ENCODE assay signal across 21 cellular contexts in genomic region chr2:9760069-9760910, GRCh38.
DNase-seq lines count a peak whose midpoint lies in the region; ATAC-seq and TF ChIP-seq lines count a peak whose summit lies in the region.
"Had no signal": no experiment of that assay in that cellular context is flagged by ENCODE, and none has a peak within 500 bp of the region (broad histone marks: within the 10 kb centered on the region; RNA-seq: fewer than 3 reads in every experiment).

No MANE protein-coding gene starts in this region.

- H3K27ac ChIP-seq in CD4-positive, alpha-beta T cell (ENCODE audit: low read depth, low read length) = no peak overlapping the region
- H3K27ac ChIP-seq: SK-N-MC had no signal

- H3K9me3 Mint-ChIP-seq in activated CD4-positive, alpha-beta T cell treated with anti-CD3 and anti-CD28 coated beads, Interleukin-2, amount 10 ng/mL, durations not matched to agents 7 days and 5 days = no peaks in the 10 kb centered on the region
- H3K9me3 Mint-ChIP-seq in CD4-positive, alpha-beta T cell = no peaks in the 10 kb centered on the region
- H3K9me3 Mint-ChIP-seq in T-cell = no peaks in the 10 kb centered on the region
- H3K9me3 Mint-ChIP-seq: activated T-helper 2 cell treated with anti-CD3 and anti-CD28 coated beads, Interferon-gamma antibody, Interleukin-2, Interleukin-4, amounts not matched to agents 10 μg/mL and 5 μg/mL and 100 μg/mL, durations not matched to agents 14 hours and 24 hours and 36 hours had no signal

- H3K27me3 Mint-ChIP-seq in activated CD4-positive, alpha-beta T cell treated with anti-CD3 and anti-CD28 coated beads, Interleukin-2, amount 10 ng/mL, durations not matched to agents 7 days and 5 days = peaks cover 23% of the 10 kb centered on the region
- peaks cover 4% of the 10 kb centered on the region for H3K27me3 Mint-ChIP-seq in CD4-positive, alpha-beta T cell
- H3K27me3 Mint-ChIP-seq in T-cell = peaks cover 7 to 11% of the 10 kb centered on the region in 2 donors

- DNase-seq in activated CD4-positive, alpha-beta T cell treated with anti-CD3 and anti-CD28 coated beads, Interleukin-2, amount 10 ng/mL, durations not matched to agents 7 days and 5 days = no peak
- DNase-seq in activated CD4-positive, alpha-beta T cell treated with anti-CD3 and anti-CD28 coated beads, Interleukin-2, amount 50 U/mL, for 48 hours = no peak
- DNase-seq in CD4-positive, alpha-beta T cell = no peak
- DNase-seq in T-cell (no peak), erythroblast (lab: John Stamatoyannopoulos, UW) (peak; percentile 49 to 65), occipital lobe (lab: John Stamatoyannopoulos, UW) (no peak)
- DNase-seq: ACHN; activated CD4-positive, alpha-beta T cell treated with anti-CD3 and anti-CD28 coated beads, Interleukin-2, amount 50 U/mL, for 4 hours; amygdala; cerebellar nuclear complex; endodermal cell; left colon; MG63; NCI-H2029; NCI-H526; stimulated activated CD4-positive, alpha-beta T cell treated with anti-CD3 and anti-CD28 coated beads, Interleukin-1b, Interleukin-23, amount 100 ng/mL, for 48 hours; uterus had no signal

- intact Hi-C loops in CD4-positive, alpha-beta T cell (cut with DNase I, micrococcal nuclease) = no loop called here

- peaks cover 54% of the 10 kb centered on the region for H3K4me1 Mint-ChIP-seq in activated CD4-positive, alpha-beta T cell treated with anti-CD3 and anti-CD28 coated beads, Interleukin-2, amount 10 ng/mL, durations not matched to agents 7 days and 5 days
- H3K4me1 Mint-ChIP-seq in CD4-positive, alpha-beta T cell (ENCODE audit: low read depth) = peaks cover 22% of the 10 kb centered on the region
- H3K4me1 Mint-ChIP-seq in T-cell = peaks cover 27 to 40% (median 28%) of the 10 kb centered on the region in 3 donors

- H3K27me3 ChIP-seq in CD4-positive, alpha-beta T cell (ENCODE audit: control insufficient read depth, insufficient read depth, low read length) = peaks cover 4% of the 10 kb centered on the region
- H3K27me3 ChIP-seq: MG63, uterus had no signal

- POLR2A ChIA-PET in activated CD4-positive, alpha-beta T cell treated with anti-CD3 and anti-CD28 coated beads, Interleukin-2, amount 10 ng/mL, durations not matched to agents 7 days and 5 days (lab: Charles Lee) = no interaction called here
- POLR2A ChIA-PET in CD4-positive, alpha-beta T cell (lab: Charles Lee) = no interaction called here
- POLR2A ChIA-PET in T-cell (lab: Charles Lee) = no interaction called here

- H3K27ac Mint-ChIP-seq in activated CD4-positive, alpha-beta T cell treated with anti-CD3 and anti-CD28 coated beads, Interleukin-2, amount 10 ng/mL, durations not matched to agents 7 days and 5 days = peak overlapping the region; percentile 81
- H3K27ac Mint-ChIP-seq in CD4-positive, alpha-beta T cell = peak overlapping the region; percentile 2
- peak overlapping the region; percentile 54 to 81 for H3K27ac Mint-ChIP-seq in T-cell
- H3K27ac Mint-ChIP-seq: activated T-helper 2 cell treated with anti-CD3 and anti-CD28 coated beads, Interferon-gamma antibody, Interleukin-2, Interleukin-4, amounts not matched to agents 10 μg/mL and 5 μg/mL and 100 μg/mL, durations not matched to agents 14 hours and 24 hours and 36 hours; endodermal cell had no signal

- H3K9me3 ChIP-seq in CD4-positive, alpha-beta T cell (ENCODE audit: control insufficient read depth, low read length) = no peaks in the 10 kb centered on the region
- H3K9me3 ChIP-seq: MG63, uterus had no signal

- no peak for TF ChIP-seq CTCF in CD4-positive, alpha-beta T cell (IDR thresholded peaks at IDR 0.05)

- peak; percentile 54 for ATAC-seq in CD4-positive, alpha-beta T cell (ENCODE audit: poor library complexity)
- ATAC-seq in T-cell (replicated peaks in 1 of 4) (peak in 3 of 4 experiments; percentile 57 to 70 (median 59)), GM19455 (IDR thresholded peaks at IDR 0.05; ENCODE audit: unreplicated experiment) (no peak), HG03159 (IDR thresholded peaks at IDR 0.05; ENCODE audit: unreplicated experiment) (no peak)
- ATAC-seq: left colon had no signal

- TF ChIP-seq POLR2A in erythroblast (IDR thresholded peaks at IDR 0.05; ENCODE audit: low read length) = no peak

- H3K36me3 Mint-ChIP-seq in activated CD4-positive, alpha-beta T cell treated with anti-CD3 and anti-CD28 coated beads, Interleukin-2, amount 10 ng/mL, durations not matched to agents 7 days and 5 days (ENCODE audit: low read depth) = no peaks in the 10 kb centered on the region
- H3K36me3 Mint-ChIP-seq in CD4-positive, alpha-beta T cell (ENCODE audit: low read depth) = no peaks in the 10 kb centered on the region
- no peaks in the 10 kb centered on the region for H3K36me3 Mint-ChIP-seq in T-cell

- no peak overlapping the region for H3K4me3 Mint-ChIP-seq in activated CD4-positive, alpha-beta T cell treated with anti-CD3 and anti-CD28 coated beads, Interleukin-2, amount 10 ng/mL, durations not matched to agents 7 days and 5 days
- H3K4me3 Mint-ChIP-seq in CD4-positive, alpha-beta T cell = no peak overlapping the region
- H3K4me3 Mint-ChIP-seq in T-cell = no peak overlapping the region
- H3K4me3 Mint-ChIP-seq: endodermal cell had no signal

- CTCF ChIA-PET in activated CD4-positive, alpha-beta T cell treated with anti-CD3 and anti-CD28 coated beads, Interleukin-2, amount 10 ng/mL, durations not matched to agents 7 days and 5 days (lab: Charles Lee) = interaction anchor here (0.5 to 6.8 kb wide), 5 partner anchors 9 to 385 kb away, joined by 3 to 63 read pairs (median 3); partner anchors contain the start of gene YWHAQ
- CTCF ChIA-PET in CD4-positive, alpha-beta T cell (lab: Charles Lee) = no interaction called here
- CTCF ChIA-PET in T-cell (lab: Charles Lee) = interaction anchor here in 1 of 2 donors (0.6 kb wide), 1 partner anchor 618 kb away, joined by 3 read pairs; no protein-coding TSS in a partner anchor

Comparison
In these comparisons a context has a peak if more than half of its experiments do, and no peak if none do; other contexts are left out.
1. DNase-seq: peak in erythroblast (2 of 2); none in activated CD4-positive, alpha-beta T cell treated with anti-CD3 and anti-CD28 coated beads, Interleukin-2, amount 10 ng/mL, durations not matched to agents 7 days and 5 days (single experiment), activated CD4-positive, alpha-beta T cell treated with anti-CD3 and anti-CD28 coated beads, Interleukin-2, amount 50 U/mL, for 48 hours (0 of 2), CD4-positive, alpha-beta T cell (0 of 10), T-cell (0 of 34) and occipital lobe (single experiment).
2. H3K27ac Mint-ChIP-seq: peak in every context shown above with its lines; median percentile 81 in activated CD4-positive, alpha-beta T cell treated with anti-CD3 and anti-CD28 coated beads, Interleukin-2, amount 10 ng/mL, durations not matched to agents 7 days and 5 days; 68 in T-cell; 2 in CD4-positive, alpha-beta T cell.
3. ATAC-seq: peak in CD4-positive, alpha-beta T cell (single experiment) and T-cell (3 of 4); none in GM19455 (single experiment) and HG03159 (single experiment).